ENCODE assay signal across 21 cellular contexts in the genomic region with DNA sequence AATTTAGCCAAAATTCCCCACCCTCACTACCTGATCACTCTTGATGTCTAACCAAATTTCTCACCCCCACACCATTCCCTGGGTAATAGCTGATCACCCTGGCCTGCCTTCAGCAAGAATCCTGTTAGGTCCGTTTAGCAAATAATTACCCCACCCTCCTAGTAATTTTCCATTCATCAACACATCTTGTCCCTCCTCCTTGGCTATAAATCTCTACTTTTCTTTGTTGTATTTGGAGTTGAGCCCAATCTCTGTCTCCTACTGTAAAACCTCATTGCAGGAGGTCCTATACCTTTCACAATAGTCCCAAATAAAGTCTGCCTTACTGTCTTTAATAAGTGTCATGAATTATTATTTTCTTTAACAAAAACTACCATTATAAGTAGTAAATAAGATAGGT.
"Had no signal": no experiment of that assay in that cellular context is flagged by ENCODE, and none has a peak within 500 bp of the region (broad histone marks: within the 10 kb centered on the region; RNA-seq: fewer than 3 reads in every experiment).

No MANE protein-coding gene starts in this region.

- DNase-seq: activated B cell treated with CpG ODN at 0.5 μM for 24 hours; activated CD4-positive, alpha-beta T cell treated with anti-CD3 and anti-CD28 coated beads for 1 hour; activated CD4-positive, alpha-beta T cell treated with anti-CD3 and anti-CD28 coated beads, Interleukin-2, amount 10 ng/mL, durations not matched to agents 24 days and 14 days; activated CD4-positive, alpha-beta T cell treated with anti-CD3 and anti-CD28 coated beads, Interleukin-2, amount 50 U/mL, for 48 hours; activated CD8-positive, alpha-beta memory T cell treated with anti-CD3 and anti-CD28 coated beads, Interleukin-2, amount 10 ng/mL, durations not matched to agents 7 days and 5 days; activated effector memory CD4-positive, alpha-beta T cell treated with anti-CD3 and anti-CD28 coated beads, Interleukin-2, amount 50 U/mL, for 16 hours; activated naive CD4-positive, alpha-beta T cell treated with Interleukin-2 at 50 U/mL for 16 hours; activated naive CD8-positive, alpha-beta T cell treated with anti-CD3 and anti-CD28 coated beads, Interleukin-2, amount 50 U/mL, for 24 hours; activated T-cell treated with anti-CD3 and anti-CD28 coated beads, Interleukin-2, amount 50 U/mL, for 24 hours; amniotic stem cell; body of pancreas; NCI-H1048; NCI-H1436; NCI-H1694 treated with DMSO at 0.1 percent for 48 hours; NCI-H2081 treated with DMSO at 0.1 percent for 48 hours; NCI-H446 treated with DMSO at 0.1 percent for 48 hours; NCI-H526; SIG-M5; T-cell; T-helper 2 cell; T1000 had no signal
